Comparison of ENCODE assay signal across 1 cellular context in genomic region chr7:107168233-107169119, GRCh38.
A peak's percentile ranks its signal among the peaks of the same experiment; 100 is the strongest.
TF ChIP-seq lines count a peak whose summit lies in the region.

Gene HBP1 (plus strand): TSS chr7:107169003. CDS start chr7:107179894, 10,891 bp downstream.

TF ChIP-seq in HepG2, 621 proteins besides CTCF, POLR2A, EP300 and RAD21 (continued from another document):
- TF ChIP-seq PBX2 (CRISPR knock-in tag; IDR thresholded peaks at IDR 0.05) = peak; percentile 99
- no peak for TF ChIP-seq ZNF557 (CRISPR knock-in tag; IDR thresholded peaks at IDR 0.05)
- TF ChIP-seq ATRX (CRISPR knock-in tag; IDR thresholded peaks at IDR 0.05; ENCODE audit: borderline replicate concordance) = no peak
- peak; percentile 13 for TF ChIP-seq MAZ (IDR thresholded peaks at IDR 0.05; ENCODE audit: borderline replicate concordance, low read depth, low read length)
- TF ChIP-seq MAZ (CRISPR knock-in tag; IDR thresholded peaks at IDR 0.05; ENCODE audit: low read depth) = no peak
- TF ChIP-seq CENPX (CRISPR knock-in tag; IDR thresholded peaks at IDR 0.05) = no peak
- peak; percentile 68 for TF ChIP-seq ZNF605 (CRISPR knock-in tag; IDR thresholded peaks at IDR 0.05)
- no peak for TF ChIP-seq ZNF3 (CRISPR knock-in tag; IDR thresholded peaks at IDR 0.05)
- TF ChIP-seq GMEB1 (CRISPR knock-in tag; IDR thresholded peaks at IDR 0.05; ENCODE audit: borderline replicate concordance) = peak; percentile 49; the same call in 1 of the 2 replicates
- TF ChIP-seq CREBL2 (CRISPR knock-in tag; IDR thresholded peaks at IDR 0.05; ENCODE audit: borderline replicate concordance) = no peak
- no peak for TF ChIP-seq PCBP2 (optimal IDR thresholded peaks at IDR 0.05; ENCODE audit: low read depth, low read length, poor library complexity, severe bottlenecking)
- peak; percentile 85; the same call in 1 of the 2 replicates for TF ChIP-seq GFI1 (CRISPR knock-in tag; IDR thresholded peaks at IDR 0.05; ENCODE audit: borderline replicate concordance)
- 0 out of 2 replicates have a peak, but pooled peaks have one; percentile 32 for TF ChIP-seq SNAPC2 (CRISPR knock-in tag; IDR thresholded peaks at IDR 0.05)
- no peak for TF ChIP-seq TP53 (CRISPR knock-in tag; conservative IDR thresholded peaks at IDR 0.05)
- TF ChIP-seq ZNF772 (CRISPR knock-in tag; IDR thresholded peaks at IDR 0.05) = no peak
- TF ChIP-seq POLR2AphosphoS2 (IDR thresholded peaks at IDR 0.05; ENCODE audit: low read depth, low read length) = no peak
- no peak; the same call in 1 of the 2 replicates for TF ChIP-seq TAF1 (CRISPR knock-in tag; IDR thresholded peaks at IDR 0.05)
- peak; percentile 99 for TF ChIP-seq ARNTL (CRISPR knock-in tag; IDR thresholded peaks at IDR 0.05)
- TF ChIP-seq ZNF432 (CRISPR knock-in tag; IDR thresholded peaks at IDR 0.05; ENCODE audit: borderline replicate concordance) = no peak
- TF ChIP-seq ZFP1 (CRISPR knock-in tag; IDR thresholded peaks at IDR 0.05) = 0 out of 2 replicates have a peak, but pooled peaks have one; percentile 17
- no peak for TF ChIP-seq ZNF292 (CRISPR knock-in tag; IDR thresholded peaks at IDR 0.05; ENCODE audit: borderline replicate concordance, low read depth)
- TF ChIP-seq ZNF331 (CRISPR knock-in tag; IDR thresholded peaks at IDR 0.05) = peak; percentile 49; the same call in 1 of the 2 replicates
- TF ChIP-seq KMT2A (CRISPR knock-in tag; IDR thresholded peaks at IDR 0.05) = no peak
- peak; percentile 14; the same call in 1 of the 2 replicates for TF ChIP-seq SPEN (CRISPR knock-in tag; IDR thresholded peaks at IDR 0.05; ENCODE audit: low read depth)
- TF ChIP-seq SP4 (CRISPR knock-in tag; IDR thresholded peaks at IDR 0.05) = peak; percentile 53; the same call in 1 of the 2 replicates
- TF ChIP-seq ZNF124 (CRISPR knock-in tag; IDR thresholded peaks at IDR 0.05) = no peak
- TF ChIP-seq HCFC1 (IDR thresholded peaks at IDR 0.05; ENCODE audit: low read depth, low read length) = peak; percentile 95
- TF ChIP-seq CREM (IDR thresholded peaks at IDR 0.05) = peak; percentile 98
- no peak for TF ChIP-seq CREM (CRISPR knock-in tag; IDR thresholded peaks at IDR 0.05)
- TF ChIP-seq AKNA (CRISPR knock-in tag; IDR thresholded peaks at IDR 0.05; ENCODE audit: borderline replicate concordance) = no peak
- TF ChIP-seq REST (IDR thresholded peaks at IDR 0.05; ENCODE audit: borderline replicate concordance in 1 of 2, low read depth in 1 of 2, low read length in 2 of 2) = no peak; a peak in 1 of 4 replicates
- peak; percentile 62 for TF ChIP-seq GABPB1 (CRISPR knock-in tag; IDR thresholded peaks at IDR 0.05)
- TF ChIP-seq ZNF503 (CRISPR knock-in tag; IDR thresholded peaks at IDR 0.05) = no peak
